Comparison of ENCODE assay signal across 13 cellular contexts in genomic region chr6:8982659-8983058, GRCh38.
DNase-seq lines count a peak whose midpoint lies in the region; ATAC-seq and TF ChIP-seq lines count a peak whose summit lies in the region.
"Had no signal": no experiment of that assay in that cellular context is flagged by ENCODE, and none has a peak within 500 bp of the region (broad histone marks: within the 10 kb centered on the region; RNA-seq: fewer than 3 reads in every experiment).

No MANE protein-coding gene starts in this region.

- no peak for DNase-seq in brain microvascular endothelial cell
- no peak for DNase-seq in left colon
- DNase-seq in NCI-H2171 (lab: John Stamatoyannopoulos, UW) = no peak
- no peak for DNase-seq in HT-29 (ENCODE audit: low spot score)
- no peak for DNase-seq in activated CD8-positive, alpha-beta memory T cell treated with anti-CD3 and anti-CD28 coated beads, Interleukin-2, amount 50 U/mL, for 4 hours
- DNase-seq: NCI-H1048, NCI-H1930 had no signal

- intact Hi-C loops in left colon (cut with DNase I, micrococcal nuclease) = loop anchor here in 1 of 2 donors (10.0 kb wide), 1 partner anchor 1452 kb away; no protein-coding TSS in a partner anchor

- H3K4me3 ChIP-seq in ACC112 (ENCODE audit: low read depth, low read length) (peak overlapping the region; percentile 31; the same call in 1 of the 2 replicates), HUES6 (ENCODE audit: low read depth, low read length) (0 out of 2 replicates have a peak overlapping the region, but pooled peaks have one; percentile 16), brain microvascular endothelial cell (ENCODE audit: low read depth, low read length) (peak overlapping the region; percentile 9)
- H3K4me3 ChIP-seq: heart left ventricle, lung, vagina had no signal

- no peaks in the 10 kb centered on the region for H3K27me3 ChIP-seq in ACC112 (ENCODE audit: insufficient read depth, low read length)
- H3K27me3 ChIP-seq in HUES6 (ENCODE audit: control insufficient read depth, insufficient read depth, low read length) = peaks cover 8% of the 10 kb centered on the region; the same call in 1 of the 2 replicates
- no peaks in the 10 kb centered on the region for H3K27me3 ChIP-seq in brain microvascular endothelial cell (replicated peaks)
- H3K27me3 ChIP-seq: vagina had no signal

- H3K79me2 ChIP-seq in ACC112 (ENCODE audit: control insufficient read depth, insufficient read depth, low read length, unreplicated experiment) = no peaks in the 10 kb centered on the region

- in situ Hi-C loops in brain microvascular endothelial cell (cut with HindIII; ENCODE audit: low pct_ligation_motif_present, low sequenced_read_pairs) = no loop called here

- TF ChIP-seq CTCF in brain microvascular endothelial cell (IDR thresholded peaks at IDR 0.05; ENCODE audit: low read depth, low read length, missing control alignments) = no peak

- no peak overlapping the region for H3K27ac ChIP-seq in ACC112 (ENCODE audit: low read depth, low read length)
- no peak overlapping the region for H3K27ac ChIP-seq in HUES6 (ENCODE audit: low read depth, low read length)
- no peak overlapping the region for H3K27ac ChIP-seq in brain microvascular endothelial cell
- H3K27ac ChIP-seq: heart left ventricle, vagina had no signal

- no peak overlapping the region for H3K9ac ChIP-seq in HUES6 (ENCODE audit: low read length)

- ATAC-seq in left colon (peak; percentile 42), GM21381 (IDR thresholded peaks at IDR 0.05; ENCODE audit: unreplicated experiment) (no peak)

- no peaks in the 10 kb centered on the region for H3K9me3 ChIP-seq in HUES6 (ENCODE audit: control insufficient read depth, insufficient read depth, low read depth, low read length)
- H3K9me3 ChIP-seq: vagina had no signal

- H3K36me3 ChIP-seq in ACC112 (ENCODE audit: insufficient read depth, low read length) (no peaks in the 10 kb centered on the region), HUES6 (ENCODE audit: control insufficient read depth, insufficient read depth, low read length) (no peaks in the 10 kb centered on the region), brain microvascular endothelial cell (replicated peaks) (no peaks in the 10 kb centered on the region)
- H3K36me3 ChIP-seq: heart left ventricle, vagina had no signal

- H3K4me1 ChIP-seq in ACC112 (ENCODE audit: control insufficient read depth, insufficient read depth, low read length, unreplicated experiment) (no peaks in the 10 kb centered on the region), HUES6 (ENCODE audit: control insufficient read depth, insufficient read depth, low read length) (peaks cover 3% of the 10 kb centered on the region; the same call in 1 of the 2 replicates)
- H3K4me1 ChIP-seq: vagina had no signal

- H2AFZ ChIP-seq in ACC112 (ENCODE audit: low read length, unreplicated experiment) = peak overlapping the region; percentile 60
